ENCODE assay signal across 25 cellular contexts in genomic region chrX:132584936-132585335, GRCh38.
"Had no signal": no experiment of that assay in that cellular context is flagged by ENCODE, and none has a peak within 500 bp of the region (broad histone marks: within the 10 kb centered on the region; RNA-seq: fewer than 3 reads in every experiment).

No MANE protein-coding gene starts in this region.

- H3K27me3 ChIP-seq: colonic mucosa, esophagus muscularis mucosa, esophagus squamous epithelium, foreskin keratinocyte, gastroesophageal sphincter had no signal

- H3K27ac ChIP-seq: colonic mucosa, coronary artery, dorsolateral prefrontal cortex, epithelial cell of prostate, esophagus muscularis mucosa, esophagus squamous epithelium, foreskin keratinocyte, gastrocnemius medialis, gastroesophageal sphincter, heart left ventricle, heart right ventricle had no signal

- ATAC-seq: effector memory CD8-positive, alpha-beta T cell; esophagus mucosa; foreskin keratinocyte; gastrocnemius medialis; gastroesophageal sphincter; heart left ventricle; heart right ventricle had no signal

- DNase-seq: colonic mucosa; cortex of kidney; dermis blood vessel endothelial cell; dorsolateral prefrontal cortex; effector CD4-positive, alpha-beta T cell; effector CD8-positive, alpha-beta T cell; effector memory CD4-positive, alpha-beta T cell; effector memory CD8-positive, alpha-beta T cell; endodermal cell; erythroblast; esophagus squamous epithelium; foreskin fibroblast; foreskin keratinocyte; foreskin melanocyte; gastrocnemius medialis; glutamatergic neuron; head of caudate nucleus; heart left ventricle; heart right ventricle had no signal

- H3K4me3 ChIP-seq: colonic mucosa, coronary artery, dorsolateral prefrontal cortex, esophagus muscularis mucosa, esophagus squamous epithelium, gastrocnemius medialis, gastroesophageal sphincter, heart left ventricle, heart right ventricle had no signal

- H3K9me3 ChIP-seq: colonic mucosa, esophagus muscularis mucosa, esophagus squamous epithelium, gastrocnemius medialis, gastroesophageal sphincter, heart left ventricle, heart right ventricle had no signal

- H3K9me3 Mint-ChIP-seq: dendritic cell treated with granulocyte-macrophage colony-stimulating factor and Interleukin-4, amounts not matched to agents 40 ng/mL and 50 ng/mL, for 4 days; effector memory CD8-positive, alpha-beta T cell; endodermal cell had no signal

- H3K27ac Mint-ChIP-seq: dendritic cell treated with granulocyte-macrophage colony-stimulating factor and Interleukin-4, amounts not matched to agents 40 ng/mL and 50 ng/mL, for 4 days; effector memory CD8-positive, alpha-beta T cell; endodermal cell had no signal

- H3K4me1 ChIP-seq: colonic mucosa, esophagus muscularis mucosa, esophagus squamous epithelium, foreskin keratinocyte, gastrocnemius medialis, gastroesophageal sphincter, heart left ventricle, heart right ventricle had no signal

- H3K36me3 ChIP-seq: colonic mucosa, esophagus muscularis mucosa, esophagus squamous epithelium, gastrocnemius medialis, gastroesophageal sphincter, heart left ventricle, heart right ventricle had no signal
